8 cellular contexts compared by ENCODE assay signal in the genomic region with DNA sequence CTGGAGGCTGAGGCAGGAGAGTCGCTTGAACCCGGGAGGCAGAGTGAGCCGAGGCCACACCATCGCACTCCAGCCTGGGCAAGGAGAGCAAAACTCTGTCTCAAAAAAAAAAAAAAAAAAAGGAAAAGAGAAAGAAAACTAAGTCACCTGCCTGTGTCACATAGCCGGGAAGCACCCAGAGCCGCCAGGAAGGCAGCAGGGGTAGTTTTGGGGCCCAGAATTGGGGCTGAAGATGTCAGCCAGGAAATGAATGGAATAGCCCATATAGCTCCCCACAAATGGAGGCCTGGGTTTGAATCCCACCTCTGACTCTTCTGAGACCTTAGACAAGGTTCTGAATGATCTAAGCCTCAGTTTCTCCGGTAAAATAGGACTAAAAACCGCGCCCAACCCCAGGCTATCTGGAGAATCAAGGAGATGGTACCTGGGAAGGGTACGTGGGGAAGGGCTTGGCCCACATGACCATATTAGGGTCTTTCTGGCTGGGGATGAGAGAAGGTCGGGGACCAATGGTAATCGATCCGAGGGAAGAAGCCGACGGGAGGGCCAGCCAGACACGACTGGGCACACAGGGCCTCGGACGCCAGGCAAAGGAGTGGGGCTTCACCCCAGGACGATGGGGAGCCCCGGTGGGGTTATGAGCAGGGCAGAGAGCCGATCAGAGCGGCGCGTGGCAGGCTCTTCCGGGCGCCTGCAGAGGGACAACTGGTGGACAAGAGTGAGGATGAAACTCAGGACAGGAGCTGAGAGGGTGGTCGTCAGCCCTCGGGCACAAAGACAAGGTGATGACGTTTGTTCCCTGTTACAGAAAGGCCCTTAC. TPM values are rescaled to one million over a fixed set of nuclear protein-coding genes. Genes with fewer than 3 reads are reported as not detected.
DNase-seq lines count a peak whose midpoint lies in the region; ATAC-seq and TF ChIP-seq lines count a peak whose summit lies in the region.

No MANE protein-coding gene starts in this region.

- no peak for TF ChIP-seq CTCF in Caco-2 (IDR thresholded peaks at IDR 0.05; ENCODE audit: insufficient read depth in 1 of 2, low read depth in 1 of 2, low read length in 1 of 2, severe bottlenecking in 1 of 2, unreplicated experiment in 1 of 2)

- peak overlapping the region; percentile 87 for H3K27ac Mint-ChIP-seq in Caco-2 (ENCODE audit: unreplicated experiment)

- H3K27ac ChIP-seq in stomach smooth muscle (ENCODE audit: low read length): peak overlapping the region; percentile 24

- H3K36me3 ChIP-seq in Caco-2 (ENCODE audit: control insufficient read depth, insufficient read depth, low read length): no peaks in the 10 kb centered on the region
- no peaks in the 10 kb centered on the region for H3K36me3 ChIP-seq in adipocyte (ENCODE audit: control insufficient read depth, insufficient read depth, low read length, severe bottlenecking)
- no peaks in the 10 kb centered on the region for H3K36me3 ChIP-seq in stomach smooth muscle (ENCODE audit: control insufficient read depth in 2 of 2, insufficient read depth in 2 of 2, low read length in 2 of 2)

- intact Hi-C loops in Caco-2 (cut with micrococcal nuclease; ENCODE audit: unreplicated experiment): loop anchor here (2.0 kb wide), 1 partner anchor 50 kb away; no protein-coding TSS in a partner anchor

- H3K4me3 Mint-ChIP-seq in Caco-2 (ENCODE audit: unreplicated experiment): peak overlapping the region; percentile 87

- peaks cover 2% of the 10 kb centered on the region for H3K27me3 Mint-ChIP-seq in Caco-2 (ENCODE audit: insufficient read depth, unreplicated experiment)

- H3K9me3 Mint-ChIP-seq in Caco-2 (ENCODE audit: unreplicated experiment): no peaks in the 10 kb centered on the region

- no peaks in the 10 kb centered on the region for H3K9me3 ChIP-seq in Caco-2
- no peaks in the 10 kb centered on the region for H3K9me3 ChIP-seq in adipocyte (ENCODE audit: control insufficient read depth, low read length)
- H3K9me3 ChIP-seq in stomach smooth muscle (ENCODE audit: control insufficient read depth in 2 of 2, low read length in 2 of 2): no peaks in the 10 kb centered on the region

- H3K4me3 ChIP-seq in Caco-2 (ENCODE audit: low read depth, low read length) (peak overlapping the region; percentile 52), adipocyte (ENCODE audit: low read length) (peak overlapping the region; percentile 82), stomach smooth muscle (ENCODE audit: low read length in 2 of 2) (peak overlapping the region; percentile 31 to 80)

- no TSS peak for BruUV-seq in Caco-2 (replicated peaks; lab: Mats Ljungman, UMichigan)

- H3K4me1 Mint-ChIP-seq in Caco-2 (ENCODE audit: low read depth, unreplicated experiment): peaks cover 12% of the 10 kb centered on the region

- peak overlapping the region; percentile 77 for H3K9ac ChIP-seq in adipocyte (ENCODE audit: low read length)
- peak overlapping the region; percentile 65 to 66 for H3K9ac ChIP-seq in stomach smooth muscle (ENCODE audit: low read length in 2 of 2)

- peaks cover 24% of the 10 kb centered on the region for H3K36me3 Mint-ChIP-seq in Caco-2 (ENCODE audit: insufficient read depth, unreplicated experiment)

- ATAC-seq in GM19467 (IDR thresholded peaks at IDR 0.05; ENCODE audit: unreplicated experiment) (peak; percentile 13), HG03571 (IDR thresholded peaks at IDR 0.05; ENCODE audit: unreplicated experiment) (peak; percentile 24)

- H3K27me3 ChIP-seq in Caco-2 (replicated peaks; ENCODE audit: control insufficient read depth, insufficient read depth, low read length): no peaks in the 10 kb centered on the region
- peaks cover 27% of the 10 kb centered on the region for H3K27me3 ChIP-seq in adipocyte (replicated peaks; ENCODE audit: control insufficient read depth, insufficient read depth, low read length)
- peaks cover 26 to 31% of the 10 kb centered on the region in 2 donors for H3K27me3 ChIP-seq in stomach smooth muscle (ENCODE audit: control insufficient read depth in 1 of 2, insufficient read depth in 2 of 2, low read length in 2 of 2)

- POLR2A ChIA-PET in Caco-2 (lab: Charles Lee): interaction anchor here (1.0 kb wide), 1 partner anchor 14 kb away, joined by 3 read pairs; a partner anchor contains a TSS

- CTCF ChIA-PET in Caco-2 (lab: Charles Lee): interaction anchor here (0.6 to 1.9 kb wide), 9 partner anchors 12 to 1472 kb away, joined by 3 to 14 read pairs (median 5); a partner anchor contains a TSS

- H3K4me1 ChIP-seq in Caco-2 (peaks cover 15% of the 10 kb centered on the region), adipocyte (ENCODE audit: control insufficient read depth, insufficient read depth, low read length) (peaks cover 5% of the 10 kb centered on the region), stomach smooth muscle (ENCODE audit: control insufficient read depth, insufficient read depth, low read length) (peaks cover 31% of the 10 kb centered on the region)

- peak in 1 of 2 experiments; percentile 28 for DNase-seq in Caco-2
- no peak for DNase-seq in adipocyte (ENCODE audit: low read depth)
- peak; percentile 6 for DNase-seq in iPS-NIHi7 (ENCODE audit: extremely low spot score)
- DNase-seq in NCI-H524 (lab: John Stamatoyannopoulos, UW): no peak
- DNase-seq in glomerular visceral epithelial cell (ENCODE audit: extremely low spot score): no peak

RNA-seq across cellular contexts. Expression of a gene that starts 14.4 kb away (rescaled TPM):
- total RNA-seq in Caco-2 (2022): 73.3 TPM in 2 replicates

RNA-seq across cellular contexts. Expression of a gene that starts 19.7 kb away (rescaled TPM):
- total RNA-seq in Caco-2 (2022): not detected in 2 replicates
